ENCODE assay signal across 1 cellular context in the genomic region with DNA sequence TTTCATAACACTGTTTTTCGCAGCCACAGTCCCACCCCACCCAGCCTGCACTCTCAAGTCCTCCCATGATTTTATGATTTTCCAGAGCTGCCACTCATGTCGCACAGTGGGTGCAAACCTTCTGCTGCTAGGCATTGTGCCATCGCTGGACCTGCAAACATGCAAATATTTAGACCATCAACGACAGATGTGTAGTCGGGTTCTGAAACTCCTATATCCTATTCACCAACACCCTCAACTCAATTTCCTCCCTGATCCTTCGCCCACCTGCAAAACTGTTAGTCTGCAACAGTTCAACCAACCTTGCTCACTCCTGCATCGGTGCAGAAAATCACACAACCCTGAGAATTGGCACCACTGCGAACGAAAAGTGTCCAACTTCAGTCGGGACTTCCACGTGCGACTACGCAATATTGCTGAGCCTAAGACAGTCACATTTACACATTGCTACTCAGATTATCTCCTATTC.
TF ChIP-seq lines count a peak whose summit lies in the region.

No MANE protein-coding gene starts in this region.

TF ChIP-seq in endothelial cell of umbilical vein, 7 proteins besides CTCF, POLR2A, EP300 and RAD21:
- TF ChIP-seq JUN (IDR thresholded peaks at IDR 0.05; ENCODE audit: borderline replicate concordance, insufficient read depth, insufficient read length, low read depth) (no peak), POLR2AphosphoS5 (IDR thresholded peaks at IDR 0.05; ENCODE audit: insufficient read depth, low read depth, low read length) (no peak), EZH2 (IDR thresholded peaks at IDR 0.05; ENCODE audit: borderline replicate concordance, low read depth, low read length, severe bottlenecking) (no peak), GATA2 (IDR thresholded peaks at IDR 0.05; ENCODE audit: insufficient read depth, insufficient read length, low read depth, low read length) (no peak), MYC (IDR thresholded peaks at IDR 0.05; ENCODE audit: low read depth, low read length) (no peak), FOS (IDR thresholded peaks at IDR 0.05; ENCODE audit: borderline replicate concordance, insufficient read depth, low read length) (no peak), MAX (IDR thresholded peaks at IDR 0.05; ENCODE audit: insufficient read depth, insufficient read length) (no peak)
